ENCODE assay signal across 11 cellular contexts in genomic region chrX:1451251-1451675, GRCh38. TPM values are rescaled to one million over a fixed set of nuclear protein-coding genes. Genes with fewer than 3 reads are reported as not detected.
DNase-seq lines count a peak whose midpoint lies in the region; ATAC-seq and TF ChIP-seq lines count a peak whose summit lies in the region.
"Had no signal": no experiment of that assay in that cellular context is flagged by ENCODE, and none has a peak within 500 bp of the region (broad histone marks: within the 10 kb centered on the region; RNA-seq: fewer than 3 reads in every experiment).

No MANE protein-coding gene starts in this region.

- H3K9me3 Mint-ChIP-seq in activated CD4-positive, alpha-beta T cell treated with anti-CD3 and anti-CD28 coated beads, Interleukin-2, amount 10 ng/mL, durations not matched to agents 7 days and 5 days = peaks cover 34% of the 10 kb centered on the region

- H3K9ac ChIP-seq in SU-DHL-6 (ENCODE audit: low read length) = no peak overlapping the region
- H3K9ac ChIP-seq in skeletal muscle satellite cell (ENCODE audit: low read depth, low read length) = no peak overlapping the region

- TF ChIP-seq CTCF in SU-DHL-6 (IDR thresholded peaks at IDR 0.05; ENCODE audit: insufficient read depth, low read length, poor library complexity, severe bottlenecking) (no peak), fibroblast of mammary gland (conservative IDR thresholded peaks at IDR 0.05; ENCODE audit: control insufficient read depth, insufficient read depth, low read depth, low read length) (no peak)

- no peak for ATAC-seq in GM21360 (IDR thresholded peaks at IDR 0.05; ENCODE audit: unreplicated experiment)

- no peak overlapping the region for H2AFZ ChIP-seq in SU-DHL-6 (ENCODE audit: low read depth, low read length, severe bottlenecking)

- peak; percentile 9 for DNase-seq in activated CD4-positive, alpha-beta T cell treated with anti-CD3 and anti-CD28 coated beads, Interleukin-2, amount 10 ng/mL, durations not matched to agents 7 days and 5 days
- DNase-seq in activated CD4-positive, alpha-beta T cell treated with anti-CD3 and anti-CD28 coated beads for 4 hours = no peak
- DNase-seq in fibroblast of mammary gland (ENCODE audit: low read depth) (no peak), Kasumi-1 (lab: John Stamatoyannopoulos, UW) (no peak), AG08395 (ENCODE audit: low spot score) (no peak)
- DNase-seq: NCI-H2029 treated with DMSO at 0.1 percent for 48 hours, T-helper 9 cell had no signal

- H3K9me3 ChIP-seq in SU-DHL-6 (ENCODE audit: insufficient read depth, low read length) = no peaks in the 10 kb centered on the region
- H3K9me3 ChIP-seq in skeletal muscle satellite cell (replicated peaks; ENCODE audit: low read length) = no peaks in the 10 kb centered on the region

- peaks cover 28% of the 10 kb centered on the region for H3K79me2 ChIP-seq in SU-DHL-6 (ENCODE audit: insufficient read depth, low read length)

- H3K36me3 ChIP-seq in SU-DHL-6 (ENCODE audit: low read length) = no peaks in the 10 kb centered on the region
- no peaks in the 10 kb centered on the region for H3K36me3 ChIP-seq in skeletal muscle satellite cell (ENCODE audit: insufficient read depth, low read length)
- H3K36me3 ChIP-seq: cardiac muscle cell had no signal

- H4K20me1 ChIP-seq in SU-DHL-6 (ENCODE audit: low read depth, low read length) = no peaks in the 10 kb centered on the region

- peaks cover 38% of the 10 kb centered on the region for H3K36me3 Mint-ChIP-seq in activated CD4-positive, alpha-beta T cell treated with anti-CD3 and anti-CD28 coated beads, Interleukin-2, amount 10 ng/mL, durations not matched to agents 7 days and 5 days (ENCODE audit: low read depth)

- H3K4me2 ChIP-seq in SU-DHL-6 (ENCODE audit: low read depth, low read length, poor library complexity, severe bottlenecking) (peak overlapping the region; percentile 57), skeletal muscle satellite cell (ENCODE audit: low read length) (peak overlapping the region; percentile 89)

- no peaks in the 10 kb centered on the region for H3K27me3 Mint-ChIP-seq in activated CD4-positive, alpha-beta T cell treated with anti-CD3 and anti-CD28 coated beads, Interleukin-2, amount 10 ng/mL, durations not matched to agents 7 days and 5 days

- H3K4me1 ChIP-seq in skeletal muscle satellite cell (ENCODE audit: control insufficient read depth, insufficient read depth, low read length) = no peaks in the 10 kb centered on the region

- H3K9me2 ChIP-seq in SU-DHL-6 (replicated peaks; ENCODE audit: insufficient read depth, low read length) = no peaks in the 10 kb centered on the region

- CTCF ChIA-PET in activated CD4-positive, alpha-beta T cell treated with anti-CD3 and anti-CD28 coated beads, Interleukin-2, amount 10 ng/mL, durations not matched to agents 7 days and 5 days (lab: Charles Lee) = no interaction called here

- POLR2A ChIA-PET in activated CD4-positive, alpha-beta T cell treated with anti-CD3 and anti-CD28 coated beads, Interleukin-2, amount 10 ng/mL, durations not matched to agents 7 days and 5 days (lab: Charles Lee) = no interaction called here

- H3K4me3 Mint-ChIP-seq in activated CD4-positive, alpha-beta T cell treated with anti-CD3 and anti-CD28 coated beads, Interleukin-2, amount 10 ng/mL, durations not matched to agents 7 days and 5 days = peak overlapping the region; percentile 84

- H3K27me3 ChIP-seq in SU-DHL-6 (ENCODE audit: low read length) (no peaks in the 10 kb centered on the region), skeletal muscle satellite cell (ENCODE audit: control insufficient read depth, insufficient read depth, low read length) (peaks cover 4% of the 10 kb centered on the region)

- no peak overlapping the region for H3K4me3 ChIP-seq in SU-DHL-6 (ENCODE audit: insufficient read depth, low read length, poor library complexity, severe bottlenecking)
- H3K4me3 ChIP-seq in fibroblast of mammary gland (ENCODE audit: control insufficient read depth, low read depth, low read length) = peak overlapping the region; percentile 89
- no peak overlapping the region for H3K4me3 ChIP-seq in skeletal muscle satellite cell (ENCODE audit: low read length)

- H3K27ac ChIP-seq in SU-DHL-6 (ENCODE audit: low read depth, low read length) = no peak overlapping the region
- H3K27ac ChIP-seq: cardiac muscle cell had no signal

- peak overlapping the region; percentile 17 for H3K27ac Mint-ChIP-seq in activated CD4-positive, alpha-beta T cell treated with anti-CD3 and anti-CD28 coated beads, Interleukin-2, amount 10 ng/mL, durations not matched to agents 7 days and 5 days

- peaks cover 15% of the 10 kb centered on the region; the same call in 1 of the 2 replicates for H3F3A ChIP-seq in SU-DHL-6 (ENCODE audit: insufficient read depth)

- peaks cover 31% of the 10 kb centered on the region for H3K4me1 Mint-ChIP-seq in activated CD4-positive, alpha-beta T cell treated with anti-CD3 and anti-CD28 coated beads, Interleukin-2, amount 10 ng/mL, durations not matched to agents 7 days and 5 days

RNA-seq across cellular contexts. Expression of gene ASMTL, which starts 1.4 kb away (rescaled TPM):
- total RNA-seq in activated CD4-positive, alpha-beta T cell treated with anti-CD3 and anti-CD28 coated beads, Interleukin-2, amount 10 ng/mL, durations not matched to agents 7 days and 5 days = 10 to 100 TPM; 30.7 to 33.9 TPM
- total RNA-seq in skeletal muscle satellite cell (2012; rRNA removed) = 28.6 and 37.8 TPM in 2 replicates

RNA-seq across cellular contexts. Expression of gene SLC25A6, which starts 59.4 kb away (rescaled TPM):
- 100 to 1,000 TPM; 259 to 261 TPM for total RNA-seq in activated CD4-positive, alpha-beta T cell treated with anti-CD3 and anti-CD28 coated beads, Interleukin-2, amount 10 ng/mL, durations not matched to agents 7 days and 5 days
- total RNA-seq in skeletal muscle satellite cell (2012; rRNA removed) = 317 and 350 TPM in 2 replicates
